ENCODE assay signal across 30 cellular contexts in the genomic region with DNA sequence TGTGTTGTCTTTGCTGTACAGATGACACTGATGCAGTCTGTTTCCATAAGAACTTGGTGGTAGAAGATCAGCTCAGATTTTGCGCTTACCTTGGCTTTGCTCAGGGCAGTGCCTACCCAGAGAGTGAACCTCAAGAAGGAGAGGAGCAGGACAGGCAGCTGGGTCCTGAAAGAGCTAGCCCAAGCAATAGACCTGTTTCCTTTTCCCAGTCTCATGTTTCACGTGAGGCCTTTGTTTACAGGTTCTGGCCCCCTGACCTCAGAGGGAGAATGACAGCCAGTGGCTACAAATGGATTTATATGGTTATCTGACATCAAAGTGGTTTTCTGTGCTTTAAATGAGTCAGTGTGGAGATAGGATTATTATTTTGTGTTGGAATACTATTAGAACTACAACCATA. TPM values are rescaled to one million over a fixed set of nuclear protein-coding genes. Genes with fewer than 3 reads are reported as not detected.
"Had no signal": no experiment of that assay in that cellular context is flagged by ENCODE, and none has a peak within 500 bp of the region (broad histone marks: within the 10 kb centered on the region; RNA-seq: fewer than 3 reads in every experiment).

No MANE protein-coding gene starts in this region.

- H3K9me3 ChIP-seq: gastrocnemius medialis, left ventricle myocardium inferior, lower lobe of right lung, ovary, right atrium auricular region, sigmoid colon, stomach, thoracic aorta, transverse colon had no signal

- ATAC-seq: gastrocnemius medialis; heart right ventricle; lower lobe of right lung; stimulated activated naive B cell treated with anti-CD40 and anti-IgM and Interleukin-4, amounts not matched to agents 10 μg/mL and 1 μg/mL and 100 μg/mL, for 72 hours had no signal

- H3K9me3 Mint-ChIP-seq: memory B cell had no signal

- H3K4me1 Mint-ChIP-seq: memory B cell; naive B cell; nephron; stimulated activated naive B cell treated with anti-CD40 and anti-IgM and Interleukin-4, amounts not matched to agents 10 μg/mL and 1 μg/mL and 100 μg/mL, for 72 hours had no signal

- DNase-seq: dorsolateral prefrontal cortex; effector CD8-positive, alpha-beta T cell; gastrocnemius medialis; heart right ventricle; hypothalamus; left ventricle myocardium inferior; lower lobe of right lung; midbrain; naive B cell; ovary; sigmoid colon; stimulated activated CD4-positive, alpha-beta T cell treated with anti-CD3 and anti-CD28 coated beads, Interleukin-2, amount 100 ng/mL, for 24 hours; stimulated activated CD4-positive, alpha-beta T cell treated with anti-CD3 and anti-CD28 coated beads, Interleukin-4, amount 100 ng/mL, for 4 hours; stimulated activated naive B cell treated with anti-CD40 and anti-IgM and Interleukin-4, amounts not matched to agents 10 μg/mL and 1 μg/mL and 100 μg/mL, for 72 hours; stomach; substantia nigra; transverse colon had no signal

- H3K4me3 ChIP-seq: coronary artery, dorsolateral prefrontal cortex, esophagus muscularis mucosa, gastrocnemius medialis, heart right ventricle, left ventricle myocardium inferior, lower lobe of right lung, ovary, right atrium auricular region, sigmoid colon, skin epidermis, stomach, thoracic aorta, transverse colon had no signal

- H3K4me1 ChIP-seq: esophagus muscularis mucosa, gastrocnemius medialis, heart right ventricle, left ventricle myocardium inferior, lower lobe of right lung, right atrium auricular region had no signal

- H3K27me3 ChIP-seq: dorsolateral prefrontal cortex, esophagus muscularis mucosa, gastrocnemius medialis, heart right ventricle, ovary, right atrium auricular region, sigmoid colon, stomach, transverse colon had no signal

- H3K27ac ChIP-seq: coronary artery, dorsolateral prefrontal cortex, epithelial cell of prostate, esophagus muscularis mucosa, gastrocnemius medialis, heart right ventricle, left ventricle myocardium inferior, lower lobe of right lung, ovary, right atrium auricular region, sigmoid colon, skin epidermis, stomach, thoracic aorta, transverse colon had no signal

- H3K27ac Mint-ChIP-seq: memory B cell; naive B cell; nephron; stimulated activated naive B cell treated with anti-CD40 and anti-IgM and Interleukin-4, amounts not matched to agents 10 μg/mL and 1 μg/mL and 100 μg/mL, for 72 hours had no signal

- H3K4me3 Mint-ChIP-seq: memory B cell; naive B cell; nephron; stimulated activated naive B cell treated with anti-CD40 and anti-IgM and Interleukin-4, amounts not matched to agents 10 μg/mL and 1 μg/mL and 100 μg/mL, for 72 hours had no signal

- H3K36me3 ChIP-seq: ovary had no signal

- FAIRE-seq: keratinocyte had no signal

- H3K27me3 Mint-ChIP-seq: memory B cell; naive B cell; stimulated activated naive B cell treated with anti-CD40 and anti-IgM and Interleukin-4, amounts not matched to agents 10 μg/mL and 1 μg/mL and 100 μg/mL, for 72 hours had no signal

RNA-seq across cellular contexts. Expression of gene METTL21C, which starts 40.1 kb away (rescaled TPM):
- total RNA-seq: chondrocyte, esophagus muscularis mucosa, fibroblast of villous mesenchyme, heart right ventricle, left ventricle myocardium inferior, lower lobe of right lung, ovary, posterior vena cava, right atrium auricular region, stomach, thoracic aorta, transverse colon had no signal
- polyA plus RNA-seq: heart right ventricle, keratinocyte, sigmoid colon, stomach, urinary bladder had no signal
